ENCODE assay signal across 10 cellular contexts in genomic region chr1:61183471-61184034, GRCh38.
DNase-seq lines count a peak whose midpoint lies in the region; ATAC-seq and TF ChIP-seq lines count a peak whose summit lies in the region.
"Had no signal": no experiment of that assay in that cellular context is flagged by ENCODE, and none has a peak within 500 bp of the region (broad histone marks: within the 10 kb centered on the region; RNA-seq: fewer than 3 reads in every experiment).

No MANE protein-coding gene starts in this region.

- TF ChIP-seq POLR2A in upper lobe of left lung (IDR thresholded peaks at IDR 0.05), result no peak

- peak overlapping the region; percentile 34 for H3K4me3 ChIP-seq in epithelial cell of esophagus (ENCODE audit: low read length)
- H3K4me3 ChIP-seq in upper lobe of left lung, result peak overlapping the region in 3 of 4 donors; percentile 35 to 48 (median 44)

- peak overlapping the region; percentile 76 to 83 (median 82) for H3K27ac ChIP-seq in upper lobe of left lung

- H3K4me1 ChIP-seq in upper lobe of left lung, result peaks cover 16 to 32% (median 20%) of the 10 kb centered on the region in 4 donors

- H3K27me3 ChIP-seq in upper lobe of left lung, result no peaks in the 10 kb centered on the region

- no peaks in the 10 kb centered on the region for H3K36me3 ChIP-seq in upper lobe of left lung

- H3K9me3 ChIP-seq in upper lobe of left lung, result no peaks in the 10 kb centered on the region

- no peak for TF ChIP-seq EP300 in upper lobe of left lung (IDR thresholded peaks at IDR 0.05)

- WGBS in upper lobe of left lung, 2 donors, result 22 to 39% methylated on average over 8 of the region's 8 CpGs

- TF ChIP-seq CTCF in epithelial cell of esophagus (IDR thresholded peaks at IDR 0.05; ENCODE audit: insufficient read depth, low read depth, low read length, missing control alignments) (no peak), upper lobe of left lung (IDR thresholded peaks at IDR 0.05) (no peak)

- ATAC-seq in upper lobe of left lung (ENCODE audit: low FRiP score in 2 of 2) (peak; percentile 57 to 84), GM19035 (IDR thresholded peaks at IDR 0.05; ENCODE audit: unreplicated experiment) (no peak), GM18873 (IDR thresholded peaks at IDR 0.05; ENCODE audit: low FRiP score, unreplicated experiment) (no peak), HG03045 (IDR thresholded peaks at IDR 0.05; ENCODE audit: unreplicated experiment) (no peak)

- DNase-seq in NCI-H446 treated with DMSO at 0.1 percent for 48 hours (lab: John Stamatoyannopoulos, UW), result peak; percentile 33
- DNase-seq in epithelial cell of esophagus (ENCODE audit: low read depth), result peak; percentile 9
- peak; percentile 46 for DNase-seq in middle frontal gyrus (ENCODE audit: extremely low spot score, low spot score)
- DNase-seq in upper lobe of left lung, result no peak
- no peak for DNase-seq in NCI-H1694 (lab: John Stamatoyannopoulos, UW)
- DNase-seq: effector CD4-positive, alpha-beta T cell; stimulated activated CD4-positive, alpha-beta T cell treated with anti-CD3 and anti-CD28 coated beads, Interleukin-1b, Interleukin-23, amount 100 ng/mL, for 48 hours had no signal

Comparison
In these comparisons a context has a peak if more than half of its experiments do, and no peak if none do; other contexts are left out.
1. DNase-seq: peak in NCI-H446 treated with DMSO at 0.1 percent for 48 hours (single experiment), epithelial cell of esophagus (single experiment) and middle frontal gyrus (single experiment); none in upper lobe of left lung (0 of 2) and NCI-H1694 (single experiment).
2. ATAC-seq: peak in upper lobe of left lung (2 of 2); none in GM19035 (single experiment), GM18873 (single experiment) and HG03045 (single experiment).